ENCODE assay signal across 8 cellular contexts in the genomic region with DNA sequence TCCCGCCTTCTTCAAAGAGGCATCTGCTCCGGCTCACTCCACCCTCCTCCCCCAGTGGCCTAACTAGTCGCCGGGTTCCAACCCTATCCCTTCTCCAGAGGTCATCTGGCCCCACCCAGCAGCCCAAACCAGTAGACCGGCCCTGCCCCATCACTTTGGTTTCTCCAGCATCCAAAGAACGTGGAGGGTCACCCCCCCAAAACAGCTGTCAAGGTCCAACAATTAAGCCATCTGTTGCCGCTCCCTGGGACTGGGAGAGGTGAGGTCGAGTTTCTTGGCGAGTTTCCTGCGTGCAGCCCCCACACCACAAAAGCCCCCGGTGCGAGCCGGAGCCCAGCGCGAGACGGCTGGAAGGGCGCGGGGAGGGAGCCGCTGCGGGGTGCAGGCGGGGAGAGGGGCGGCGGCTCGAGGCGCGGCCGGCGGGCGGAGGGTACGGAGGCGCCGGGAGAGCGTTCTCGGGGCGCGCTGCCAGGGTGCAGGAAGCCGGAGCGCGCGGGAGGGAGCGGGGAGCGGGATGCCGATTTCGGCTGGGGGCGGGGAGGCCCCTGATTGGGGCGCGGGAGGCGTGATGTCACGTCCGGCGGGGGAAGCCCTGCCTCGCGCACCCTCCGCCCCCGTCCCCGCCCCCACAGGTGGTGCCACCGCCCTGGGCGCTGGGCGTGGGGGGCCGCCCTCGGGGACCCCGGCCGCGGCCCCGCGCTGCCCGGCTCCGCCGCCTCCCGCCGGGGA. TPM values are rescaled to one million over a fixed set of nuclear protein-coding genes. Genes with fewer than 3 reads are reported as not detected.
A peak's percentile ranks its signal among the peaks of the same experiment; 100 is the strongest.
DNase-seq lines count a peak whose midpoint lies in the region; ATAC-seq, FAIRE-seq and TF ChIP-seq lines count a peak whose summit lies in the region.

No MANE protein-coding gene starts in this region.

- H3K27ac ChIP-seq in C4-2B (peak overlapping the region; percentile 85), SK-N-MC (no peak overlapping the region), pancreas (peak overlapping the region; percentile 23 to 79 (median 72)), thoracic aorta (peak overlapping the region; percentile 91 to 92)

- no peak for FAIRE-seq in pancreas (lab: Jason Lieb, UNC)

- peaks cover 7% of the 10 kb centered on the region for H3K4me1 Mint-ChIP-seq in activated naive CD8-positive, alpha-beta T cell treated with anti-CD3 and anti-CD28 coated beads for 36 hours

- H3K36me3 ChIP-seq in SK-N-MC (ENCODE audit: insufficient read depth, low read length) (no peaks in the 10 kb centered on the region), pancreas (no peaks in the 10 kb centered on the region), thoracic aorta (no peaks in the 10 kb centered on the region)

- H3K4me3 ChIP-seq in SK-N-MC: peak overlapping the region; percentile 88
- peak overlapping the region; percentile 23 to 84 (median 66) for H3K4me3 ChIP-seq in pancreas
- peak overlapping the region; percentile 99 for H3K4me3 ChIP-seq in thoracic aorta

- intact Hi-C loops in Right ventricle myocardium inferior (cut with DNase I): loop anchor here (1.0 to 5.0 kb wide), 3 partner anchors 61 to 183 kb away; no protein-coding TSS in a partner anchor
- intact Hi-C loops in pancreas (cut with DNase I): loop anchor here in 1 of 3 donors (5.0 kb wide), 1 partner anchor 203 kb away; no protein-coding TSS in a partner anchor

- H3K27me3 Mint-ChIP-seq in activated naive CD8-positive, alpha-beta T cell treated with anti-CD3 and anti-CD28 coated beads for 36 hours: peaks cover 25% of the 10 kb centered on the region

- ATAC-seq in GM19463 (IDR thresholded peaks at IDR 0.05; ENCODE audit: unreplicated experiment): peak; percentile 62
- ATAC-seq in Right ventricle myocardium inferior: peak; percentile 83
- ATAC-seq in pancreas: peak; percentile 80 to 88 (median 85)
- peak; percentile 61 for ATAC-seq in thoracic aorta (ENCODE audit: insufficient number of reproducible peaks, low FRiP score, low read depth)

- WGBS in pancreas, 2 donors: 2 to 3% methylated on average over 26 to 71 of the region's 71 CpGs

- peak overlapping the region; percentile 79 for H3K4me3 Mint-ChIP-seq in activated naive CD8-positive, alpha-beta T cell treated with anti-CD3 and anti-CD28 coated beads for 36 hours

- no peak for TF ChIP-seq CTCF in C4-2B (conservative IDR thresholded peaks at IDR 0.05)
- TF ChIP-seq CTCF in pancreas (IDR thresholded peaks at IDR 0.05): no peak
- TF ChIP-seq CTCF in thoracic aorta (IDR thresholded peaks at IDR 0.05): no peak

- DNase-seq in LHCN-M2 (ENCODE audit: low read depth) (peak; percentile 94), SK-N-MC (ENCODE audit: low read depth, low spot score) (no peak), Right ventricle myocardium inferior (ENCODE audit: missing footprints) (peak; percentile 94), pancreas (peak; percentile 94 to 97 (median 95)), thoracic aorta (ENCODE audit: low spot score) (peak; percentile 57)
- DNase-seq in activated naive CD8-positive, alpha-beta T cell treated with anti-CD3 and anti-CD28 coated beads for 36 hours: peak; percentile 86

- no peak overlapping the region for H3K27ac Mint-ChIP-seq in activated naive CD8-positive, alpha-beta T cell treated with anti-CD3 and anti-CD28 coated beads for 36 hours

- H3K9me3 Mint-ChIP-seq in activated naive CD8-positive, alpha-beta T cell treated with anti-CD3 and anti-CD28 coated beads for 36 hours: no peaks in the 10 kb centered on the region

- no peaks in the 10 kb centered on the region for H3K36me3 Mint-ChIP-seq in activated naive CD8-positive, alpha-beta T cell treated with anti-CD3 and anti-CD28 coated beads for 36 hours

- no peaks in the 10 kb centered on the region for H3K27me3 ChIP-seq in pancreas
- no peaks in the 10 kb centered on the region for H3K27me3 ChIP-seq in thoracic aorta (replicated peaks; ENCODE audit: insufficient read depth)

- H3K9me3 ChIP-seq in SK-N-MC (ENCODE audit: low read depth, low read length): no peaks in the 10 kb centered on the region
- no peaks in the 10 kb centered on the region for H3K9me3 ChIP-seq in pancreas
- H3K9me3 ChIP-seq in thoracic aorta: no peaks in the 10 kb centered on the region

- peaks cover 0 to 11% (median 10%) of the 10 kb centered on the region in 3 donors for H3K4me1 ChIP-seq in pancreas
- peaks cover 22 to 49% of the 10 kb centered on the region in 2 donors for H3K4me1 ChIP-seq in thoracic aorta (ENCODE audit: control insufficient read depth in 1 of 2, low read depth in 2 of 2)

- peak overlapping the region; percentile 64 for H3K9ac ChIP-seq in SK-N-MC (ENCODE audit: insufficient read length)

RNA-seq across cellular contexts. Expression of gene GPC1, which starts 0.6 kb away (rescaled TPM):
- total RNA-seq in LHCN-M2 (2014; rRNA removed) (118 and 124 TPM in 2 replicates), Right ventricle myocardium inferior (182 TPM), pancreas (10 to 100 TPM; 11.7 to 37.6 (median 16.3) TPM), thoracic aorta (100 to 1,000 TPM in 1 of 2 donors, 10 to 100 TPM in 1; 94.2 to 162 TPM)
- polyA plus RNA-seq in LHCN-M2 (2012): 313 TPM
- total RNA-seq in activated naive CD8-positive, alpha-beta T cell treated with anti-CD3 and anti-CD28 coated beads for 36 hours: 1 to 10 TPM in 1 of 2 experiments, under 1 TPM in 1; 0.64 to 1.3 TPM
- 10 to 100 TPM; 23.2 to 27.5 TPM for polyA plus RNA-seq in pancreas

Comparison
In these comparisons a context has a peak if more than half of its experiments do, and no peak if none do; other contexts are left out.
1. RNA of gene GPC1, which starts 0.6 kb away (total RNA-seq): 182 TPM in Right ventricle myocardium inferior (single experiment), 94.2 to 162 TPM in thoracic aorta, 118 to 124 TPM in LHCN-M2 and 11.7 to 37.6 TPM in pancreas; 0.64 to 1.3 TPM in activated naive CD8-positive, alpha-beta T cell treated with anti-CD3 and anti-CD28 coated beads for 36 hours; every median in the first group is over 4 times any median in the second.
2. Peak in every context shown above with its lines, with median percentiles within 50 percentile points of each other: ATAC-seq and H3K4me3 ChIP-seq.